In the genomic region with DNA sequence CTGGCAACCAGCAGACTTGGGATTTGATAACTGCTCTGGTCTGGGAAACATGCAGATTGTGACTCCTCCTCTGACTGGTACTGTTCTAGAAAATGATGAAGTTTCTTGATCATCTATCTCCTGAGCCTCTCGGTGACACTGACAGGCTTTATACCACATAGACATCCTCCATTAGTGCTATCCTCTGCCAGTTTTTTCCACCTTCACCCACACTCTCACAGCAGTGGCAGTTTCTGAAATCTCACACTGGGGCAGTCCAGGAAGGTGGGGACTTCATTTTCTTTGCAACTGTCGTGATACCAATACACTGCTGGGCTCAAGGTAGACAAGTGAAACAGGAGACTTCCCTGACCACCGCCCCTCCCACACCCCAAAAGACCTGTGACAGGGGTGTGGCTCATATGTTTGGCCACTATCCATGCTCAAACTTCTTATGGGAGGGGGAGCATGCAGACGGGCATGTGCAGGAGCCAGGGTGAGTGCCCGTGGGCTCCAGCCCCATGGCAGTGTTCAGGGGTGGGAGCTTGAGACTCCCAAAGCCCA, we compare ENCODE assay signal across 25 cellular contexts.
A peak's percentile ranks its signal among the peaks of the same experiment; 100 is the strongest.
DNase-seq lines count a peak whose midpoint lies in the region; ATAC-seq and TF ChIP-seq lines count a peak whose summit lies in the region.
"Had no signal": no experiment of that assay in that cellular context is flagged by ENCODE, and none has a peak within 500 bp of the region (broad histone marks: within the 10 kb centered on the region; RNA-seq: fewer than 3 reads in every experiment).

No MANE protein-coding gene starts in this region.

- H3K4me3 ChIP-seq in IMR-90 (ENCODE audit: insufficient read depth, low read depth, low read length) (no peak overlapping the region), gastroesophageal sphincter (no peak overlapping the region), sigmoid colon (no peak overlapping the region)
- H3K4me3 ChIP-seq: body of pancreas, lower lobe of right lung, skin epidermis had no signal

- no peaks in the 10 kb centered on the region for H4K20me1 ChIP-seq in IMR-90 (ENCODE audit: insufficient read depth, low read length)

- H2BK20ac ChIP-seq in IMR-90 (ENCODE audit: low read depth, low read length) = peak overlapping the region; percentile 99

- H3K27ac ChIP-seq in IMR-90 (ENCODE audit: insufficient read depth, low read length) = peak overlapping the region; percentile 71
- H3K27ac ChIP-seq in gastroesophageal sphincter = peak overlapping the region; percentile 79 to 93 (median 83)
- peak overlapping the region; percentile 74 to 90 (median 86) for H3K27ac ChIP-seq in sigmoid colon
- H3K27ac ChIP-seq: body of pancreas, lower lobe of right lung, skin epidermis had no signal

- no peaks in the 10 kb centered on the region for H3K4me1 Mint-ChIP-seq in activated CD4-positive, alpha-beta T cell treated with anti-CD3 and anti-CD28 coated beads for 36 hours
- H3K4me1 Mint-ChIP-seq: activated naive CD4-positive, alpha-beta T cell treated with anti-CD3 and anti-CD28 coated beads, Interleukin-2, amount 50 U/mL, for 24 hours had no signal

- CTCF ChIA-PET in activated CD4-positive, alpha-beta T cell treated with anti-CD3 and anti-CD28 coated beads for 36 hours (lab: Charles Lee) = interaction anchor here (0.7 kb wide), 1 partner anchor 26 kb away, joined by 3 read pairs; no protein-coding TSS in a partner anchor
- CTCF ChIA-PET in IMR-90 (lab: Yijun Ruan, JAX) = no interaction called here

- no peak overlapping the region for H3K27ac Mint-ChIP-seq in activated CD4-positive, alpha-beta T cell treated with anti-CD3 and anti-CD28 coated beads for 36 hours
- H3K27ac Mint-ChIP-seq: activated B cell treated with CpG ODN at 0.5 μM for 24 hours; activated naive CD4-positive, alpha-beta T cell treated with anti-CD3 and anti-CD28 coated beads, Interleukin-2, amount 50 U/mL, for 24 hours; natural killer cell had no signal

- H3K4me1 ChIP-seq in IMR-90 (ENCODE audit: control insufficient read depth, insufficient read depth, low read length) (peaks cover 31% of the 10 kb centered on the region), gastroesophageal sphincter (peaks cover 4 to 55% (median 22%) of the 10 kb centered on the region in 3 donors), sigmoid colon (peaks cover 0 to 62% (median 45%) of the 10 kb centered on the region in 4 donors)
- H3K4me1 ChIP-seq: body of pancreas had no signal

- peak overlapping the region; percentile 92 for H2AK9ac ChIP-seq in IMR-90 (replicated peaks; ENCODE audit: low read depth, low read length, poor library complexity)

- H4K5ac ChIP-seq in IMR-90 (ENCODE audit: low read depth, low read length) = peak overlapping the region; percentile 86

- peaks cover 12% of the 10 kb centered on the region for H3K27me3 Mint-ChIP-seq in activated CD4-positive, alpha-beta T cell treated with anti-CD3 and anti-CD28 coated beads for 36 hours
- H3K27me3 Mint-ChIP-seq: activated naive CD4-positive, alpha-beta T cell treated with anti-CD3 and anti-CD28 coated beads, Interleukin-2, amount 50 U/mL, for 24 hours had no signal

- no peak for DNase-seq in activated CD4-positive, alpha-beta T cell treated with anti-CD3 and anti-CD28 coated beads for 36 hours
- DNase-seq in activated CD4-positive, alpha-beta T cell treated with anti-CD3 and anti-CD28 coated beads, Interleukin-2, amount 50 U/mL, for 48 hours = no peak
- DNase-seq in IMR-90 = no peak
- DNase-seq in sigmoid colon = no peak
- no peak for DNase-seq in COR-L47 (lab: John Stamatoyannopoulos, UW)
- DNase-seq: 8988T; activated B cell treated with CpG ODN at 0.5 μM for 24 hours; activated T-cell treated with anti-CD3 and anti-CD28 coated beads, Interleukin-2, amount 50 U/mL, for 4 hours; body of pancreas; Calu3; cortex of kidney; lower lobe of right lung; natural killer cell; NCI-H1105; NCI-H2029 treated with DMSO at 0.1 percent for 48 hours; NCI-H446; NK-92 treated with Interleukin-12 subunit alpha and Interleukin-12 subunit beta, amount 100 ng/mL, for 24 hours; stimulated activated CD4-positive, alpha-beta T cell treated with anti-CD3 and anti-CD28 coated beads, Interleukin-2, amount 100 ng/mL, for 48 hours; T-helper 9 cell had no signal

- no TSS peak for BruUV-seq in IMR-90 (replicated peaks; lab: Mats Ljungman, UMichigan)

- 100% methylated on average over 1 of the region's 5 CpGs; no CpG with 5 or more reads in 1 of the 2 experiments for WGBS in IMR-90 (ENCODE audit: extremely low coverage in 2 of 2, insufficient read length in 1 of 2), 2 experiments
- WGBS in gastroesophageal sphincter (ENCODE audit: low coverage in 1 of 2), 2 donors = 17 to 38% methylated on average over 2 to 3 of the region's 5 CpGs
- WGBS in sigmoid colon, 2 donors = 67 to 70% methylated on average over 5 of the region's 5 CpGs

- POLR2A ChIA-PET in activated CD4-positive, alpha-beta T cell treated with anti-CD3 and anti-CD28 coated beads for 36 hours (lab: Charles Lee) = no interaction called here
- POLR2A ChIA-PET in IMR-90 (lab: Charles Lee; ENCODE audit: unreplicated experiment) = no interaction called here

- TF ChIP-seq EP300 in gastroesophageal sphincter (IDR thresholded peaks at IDR 0.05) = no peak
- TF ChIP-seq EP300 in sigmoid colon (IDR thresholded peaks at IDR 0.05) = no peak

- peak overlapping the region; percentile 99 for H2BK120ac ChIP-seq in IMR-90 (ENCODE audit: low read depth, low read length)

- peak overlapping the region; percentile 95 for H2BK5ac ChIP-seq in IMR-90 (ENCODE audit: low read depth, low read length, poor library complexity, severe bottlenecking)

- H3K4me2 ChIP-seq in IMR-90 (ENCODE audit: low read depth, low read length) = no peak overlapping the region

- peak overlapping the region; percentile 97 for H3K23ac ChIP-seq in IMR-90 (ENCODE audit: low read depth, low read length)

- H3K18ac ChIP-seq in IMR-90 (ENCODE audit: low read depth, low read length) = peak overlapping the region; percentile 91

- in situ Hi-C loops in IMR-90 (cut with MboI; ENCODE audit: low sequenced_read_pairs) = no loop called here

- peak overlapping the region; percentile 92; the same call in 1 of the 2 replicates for H3K56ac ChIP-seq in IMR-90 (ENCODE audit: extremely low read depth, insufficient read depth, low read length)

- H4K91ac ChIP-seq in IMR-90 (ENCODE audit: insufficient read depth, low read depth, low read length) = peak overlapping the region; percentile 98

- H3K9me1 ChIP-seq in IMR-90 (ENCODE audit: insufficient read depth, low read length) = peaks cover 26% of the 10 kb centered on the region

- H3K27me3 ChIP-seq in IMR-90 (ENCODE audit: control insufficient read depth, insufficient read depth, low read length) = no peaks in the 10 kb centered on the region; the same call in 1 of the 2 replicates
- no peaks in the 10 kb centered on the region for H3K27me3 ChIP-seq in gastroesophageal sphincter
- no peaks in the 10 kb centered on the region for H3K27me3 ChIP-seq in sigmoid colon
- H3K27me3 ChIP-seq: body of pancreas had no signal

- peak overlapping the region; percentile 89; the same call in 2 of the 3 replicates for H2BK15ac ChIP-seq in IMR-90 (ENCODE audit: low read depth, low read length)

- peak overlapping the region; percentile 98 for H3K4ac ChIP-seq in IMR-90 (ENCODE audit: low read depth, low read length)

- H3K4me3 Mint-ChIP-seq in activated CD4-positive, alpha-beta T cell treated with anti-CD3 and anti-CD28 coated beads for 36 hours = no peak overlapping the region
- H3K4me3 Mint-ChIP-seq: activated B cell treated with CpG ODN at 0.5 μM for 24 hours; activated naive CD4-positive, alpha-beta T cell treated with anti-CD3 and anti-CD28 coated beads, Interleukin-2, amount 50 U/mL, for 24 hours; activated T-cell treated with anti-CD3 and anti-CD28 coated beads, Interleukin-2, amount 50 U/mL, for 4 hours; natural killer cell had no signal

- H3K36me3 ChIP-seq in IMR-90 (ENCODE audit: control insufficient read depth, insufficient read depth, low read length) = no peaks in the 10 kb centered on the region
- H3K36me3 ChIP-seq in gastroesophageal sphincter = no peaks in the 10 kb centered on the region
- no peaks in the 10 kb centered on the region for H3K36me3 ChIP-seq in sigmoid colon
- H3K36me3 ChIP-seq: lower lobe of right lung had no signal

- peak overlapping the region; percentile 74 for H2AK5ac ChIP-seq in IMR-90 (ENCODE audit: low read depth, low read length)

- peak; percentile 30 for ATAC-seq in activated CD4-positive, alpha-beta T cell treated with anti-CD3 and anti-CD28 coated beads for 36 hours
- ATAC-seq in IMR-90 (ENCODE audit: low read depth) (no peak), gastroesophageal sphincter (no peak), HG03039 (IDR thresholded peaks at IDR 0.05; ENCODE audit: unreplicated experiment) (no peak), GM18868 (IDR thresholded peaks at IDR 0.05; ENCODE audit: unreplicated experiment) (no peak)
- ATAC-seq: HepG2, lower lobe of right lung, natural killer cell had no signal

- no peaks in the 10 kb centered on the region for H3K36me3 Mint-ChIP-seq in activated CD4-positive, alpha-beta T cell treated with anti-CD3 and anti-CD28 coated beads for 36 hours (ENCODE audit: low read depth)
- H3K36me3 Mint-ChIP-seq: natural killer cell had no signal

- TF ChIP-seq POLR2A in IMR-90 (IDR thresholded peaks at IDR 0.05; ENCODE audit: low read depth, low read length) = no peak
- TF ChIP-seq POLR2A in gastroesophageal sphincter (IDR thresholded peaks at IDR 0.05) = no peak
- TF ChIP-seq POLR2A in sigmoid colon (IDR thresholded peaks at IDR 0.05) = no peak

- H3K9ac ChIP-seq in IMR-90 (ENCODE audit: low read depth, low read length) = peak overlapping the region; percentile 41

- dilution Hi-C loops in IMR-90 (cut with HindIII; ENCODE audit: low sequenced_read_pairs, unreplicated experiment) = no loop called here

- H4K8ac ChIP-seq in IMR-90 (ENCODE audit: low read depth in 2 of 2, low read length in 2 of 2) = peak overlapping the region; percentile 28 to 97

- H3K79me1 ChIP-seq in IMR-90 (ENCODE audit: low read depth in 1 of 2, low read length in 2 of 2) = no peaks in the 10 kb centered on the region

- no peak for TF ChIP-seq RAD21 in IMR-90 (IDR thresholded peaks at IDR 0.05; ENCODE audit: low read length)

- H3K9me3 ChIP-seq in IMR-90 (ENCODE audit: control insufficient read depth, insufficient read depth, low read length) = peaks cover 4% of the 10 kb centered on the region; the same call in 1 of the 2 replicates
- H3K9me3 ChIP-seq in gastroesophageal sphincter = peaks cover 0 to 10% (median 1%) of the 10 kb centered on the region in 3 donors
- H3K9me3 ChIP-seq in sigmoid colon = no peaks in the 10 kb centered on the region

- H3K9me3 Mint-ChIP-seq in activated CD4-positive, alpha-beta T cell treated with anti-CD3 and anti-CD28 coated beads for 36 hours (ENCODE audit: low read depth) = peaks cover 4% of the 10 kb centered on the region
- H3K9me3 Mint-ChIP-seq: activated naive CD4-positive, alpha-beta T cell treated with anti-CD3 and anti-CD28 coated beads, Interleukin-2, amount 50 U/mL, for 24 hours had no signal

- TF ChIP-seq CTCF in IMR-90 (conservative IDR thresholded peaks at IDR 0.05; ENCODE audit: low read depth, low read length) = no peak
- TF ChIP-seq CTCF in gastroesophageal sphincter (IDR thresholded peaks at IDR 0.05) = no peak
- no peak for TF ChIP-seq CTCF in sigmoid colon (IDR thresholded peaks at IDR 0.05)

- H2AFZ ChIP-seq in IMR-90 (replicated peaks; ENCODE audit: low read length, poor library complexity) = peak overlapping the region; percentile 93

- H3K14ac ChIP-seq in IMR-90 (replicated peaks; ENCODE audit: low read depth, low read length) = peak overlapping the region; percentile 98

- intact Hi-C loops in activated CD4-positive, alpha-beta T cell treated with anti-CD3 and anti-CD28 coated beads for 36 hours (cut with DNase I, micrococcal nuclease) = no loop called here
- intact Hi-C loops in IMR-90 (cut with micrococcal nuclease) = no loop called here
- intact Hi-C loops in sigmoid colon (cut with DNase I) = loop anchor here (5.0 kb wide), 1 partner anchor 81 kb away; no protein-coding TSS in a partner anchor
